In genomic region chr3:114623420-114624046, GRCh38 we compare ENCODE assay signal across 8 cellular contexts.
DNase-seq lines count a peak whose midpoint lies in the region; ATAC-seq and TF ChIP-seq lines count a peak whose summit lies in the region.

No MANE protein-coding gene starts in this region.

- no peak overlapping the region for H3K27ac ChIP-seq in trophoblast cell (ENCODE audit: low read depth, low read length)

- H3K27me3 ChIP-seq in trophoblast cell (ENCODE audit: insufficient read depth, low read length): no peaks in the 10 kb centered on the region

- H3K23ac ChIP-seq in trophoblast cell (ENCODE audit: low read length): no peak overlapping the region

- no peak overlapping the region for H2AK5ac ChIP-seq in trophoblast cell (ENCODE audit: low read length)

- no peaks in the 10 kb centered on the region for H3K36me3 ChIP-seq in trophoblast cell (ENCODE audit: control insufficient read depth in 1 of 2, insufficient read depth in 2 of 2, low read length in 2 of 2)

- H4K12ac ChIP-seq in trophoblast cell (ENCODE audit: low read depth, low read length): no peak overlapping the region

- H3K18ac ChIP-seq in trophoblast cell (ENCODE audit: low read length): no peak overlapping the region

- ATAC-seq in GM19467 (IDR thresholded peaks at IDR 0.05; ENCODE audit: unreplicated experiment): no peak

- H3K4me2 ChIP-seq in trophoblast cell (ENCODE audit: low read length): no peak overlapping the region

- no peak overlapping the region for H4K91ac ChIP-seq in trophoblast cell (ENCODE audit: low read depth, low read length)

- H3K9me3 ChIP-seq in trophoblast cell (ENCODE audit: insufficient read depth, low read depth, low read length): no peaks in the 10 kb centered on the region

- H3K4me1 ChIP-seq in trophoblast cell (ENCODE audit: control insufficient read depth in 1 of 2, insufficient read depth in 2 of 2, low read length in 2 of 2): peaks cover 4 to 6% of the 10 kb centered on the region in 2 experiments

- no peak overlapping the region for H3K9ac ChIP-seq in trophoblast cell (ENCODE audit: low read length)

- H3K4me3 ChIP-seq in fibroblast of the aortic adventitia (ENCODE audit: low read depth, low read length) (peak overlapping the region; percentile 70), trophoblast cell (ENCODE audit: low read depth, low read length) (no peak overlapping the region)

- H2BK5ac ChIP-seq in trophoblast cell (ENCODE audit: low read depth, low read length, poor library complexity): no peak overlapping the region

- TF ChIP-seq CTCF in fibroblast of the aortic adventitia (IDR thresholded peaks at IDR 0.05; ENCODE audit: insufficient read depth, low read length): no peak

- H3K14ac ChIP-seq in trophoblast cell (ENCODE audit: low read length): no peak overlapping the region

- H3K79me2 ChIP-seq in trophoblast cell (ENCODE audit: control insufficient read depth, insufficient read depth, low read length, poor library complexity): no peaks in the 10 kb centered on the region

- peak overlapping the region; percentile 84 for H2BK12ac ChIP-seq in trophoblast cell (ENCODE audit: low read length)

- no peak overlapping the region for H2AFZ ChIP-seq in trophoblast cell (ENCODE audit: insufficient read depth, low read length, poor library complexity)

- no CpG with 5 or more reads among the region's 5 CpGs for whole genome bisulfite sequencing in trophoblast cell (ENCODE audit: extremely low coverage, insufficient coverage, insufficient read length)

- H2BK120ac ChIP-seq in trophoblast cell (ENCODE audit: insufficient read depth, low read length, poor library complexity): no peak overlapping the region

- no peak overlapping the region for H3K4ac ChIP-seq in trophoblast cell (ENCODE audit: low read depth, low read length)

- no peak overlapping the region for H4K8ac ChIP-seq in trophoblast cell (ENCODE audit: low read depth, low read length)

- DNase-seq in AG20443 (ENCODE audit: low spot score) (peak; percentile 12), SHP77 treated with DMSO at 0.1 percent for 48 hours (lab: John Stamatoyannopoulos, UW) (peak; percentile 43), fibroblast of the aortic adventitia (ENCODE audit: low read depth) (no peak), trophoblast cell (no peak), NCI-H2171 (lab: John Stamatoyannopoulos, UW) (no peak), SIG-M5 (lab: John Stamatoyannopoulos, UW) (no peak), NCI-H146 treated with DMSO at 0.1 percent for 48 hours (lab: John Stamatoyannopoulos, UW; ENCODE audit: unreplicated experiment) (no peak)

- H3K79me1 ChIP-seq in trophoblast cell (ENCODE audit: low read length): peaks cover 4% of the 10 kb centered on the region

Comparison
In these comparisons a context has a peak if more than half of its experiments do, and no peak if none do; other contexts are left out.
1. DNase-seq: peak in AG20443 (single experiment) and SHP77 treated with DMSO at 0.1 percent for 48 hours (single experiment); none in fibroblast of the aortic adventitia (single experiment), trophoblast cell (0 of 2), NCI-H2171 (single experiment), SIG-M5 (single experiment) and NCI-H146 treated with DMSO at 0.1 percent for 48 hours (single experiment).